In genomic region chr1:226654046-226654445, GRCh38 we compare ENCODE assay signal across 11 cellular contexts.
DNase-seq lines count a peak whose midpoint lies in the region; ATAC-seq, FAIRE-seq and TF ChIP-seq lines count a peak whose summit lies in the region.
"Had no signal": no experiment of that assay in that cellular context is flagged by ENCODE, and none has a peak within 500 bp of the region (broad histone marks: within the 10 kb centered on the region; RNA-seq: fewer than 3 reads in every experiment).

No MANE protein-coding gene starts in this region.

- CTCF ChIA-PET in GM12878 (lab: Yijun Ruan, JAX): interaction anchor here (1.0 to 2.5 kb wide), 16 partner anchors 8 to 174 kb away, joined by 3 to 12 read pairs (median 4); no protein-coding TSS in a partner anchor

- peaks cover 9% of the 10 kb centered on the region for H3K4me1 ChIP-seq in CD4-positive, CD25-positive, alpha-beta regulatory T cell (ENCODE audit: control insufficient read depth, insufficient read depth, low read length, poor library complexity, severe bottlenecking)
- H3K4me1 ChIP-seq in GM12878 (ENCODE audit: control insufficient read depth, insufficient read depth, low read length): peaks cover 47% of the 10 kb centered on the region
- H3K4me1 ChIP-seq in muscle layer of duodenum (ENCODE audit: control insufficient read depth in 1 of 2, insufficient read depth in 2 of 2, low read length in 2 of 2): peaks cover 41 to 69% of the 10 kb centered on the region in 2 donors

- RAD21 ChIA-PET in GM12878 (lab: Charles Lee; ENCODE audit: unreplicated experiment): interaction anchor here (1.0 to 2.9 kb wide), 13 partner anchors 9 to 229 kb away, joined by 3 to 17 read pairs (median 4); partner anchors contain the start of gene ITPKB

- peak overlapping the region in 3 of 4 donors; percentile 87 to 94 (median 91) for H3K4me3 Mint-ChIP-seq in CD4-positive, CD25-positive, alpha-beta regulatory T cell

- peaks cover 5% of the 10 kb centered on the region for H3K36me3 ChIP-seq in CD4-positive, CD25-positive, alpha-beta regulatory T cell (ENCODE audit: control insufficient read depth, insufficient read depth, low read length)
- H3K36me3 ChIP-seq in GM12878 (ENCODE audit: control insufficient read depth in 2 of 2, insufficient read depth in 2 of 2, low read length in 1 of 2): peaks cover 3 to 8% of the 10 kb centered on the region in 2 experiments; a peak in 3 of 4 replicates
- H3K36me3 ChIP-seq in muscle layer of duodenum (ENCODE audit: control insufficient read depth in 1 of 2, insufficient read depth in 2 of 2, low read length in 2 of 2): no peaks in the 10 kb centered on the region
- H3K36me3 ChIP-seq: pancreas, thoracic aorta had no signal

- TF ChIP-seq RAD21 in GM12878 (IDR thresholded peaks at IDR 0.05; ENCODE audit: insufficient read depth, low read depth, low read length): no peak

- no peak for TF ChIP-seq CTCF in GM12878 (IDR thresholded peaks at IDR 0.05 in 2 of 3, conservative IDR thresholded peaks at IDR 0.05 in 1 of 3; ENCODE audit: control insufficient read depth in 2 of 3, extremely low read depth in 1 of 3, insufficient read depth in 1 of 3, low read depth in 3 of 3, low read length in 3 of 3)

- peak overlapping the region in 1 of 3 donors; percentile 98 for H3K27ac Mint-ChIP-seq in CD4-positive, CD25-positive, alpha-beta regulatory T cell

- BruUV-seq in GM12878 (replicated peaks; lab: Mats Ljungman, UMichigan): no TSS peak

- TF ChIP-seq EP300 in GM12878 (IDR thresholded peaks at IDR 0.05; ENCODE audit: borderline replicate concordance in 1 of 2, control insufficient read depth in 1 of 2, low read depth in 2 of 2, low read length in 2 of 2): no peak

- peaks cover 4 to 62% (median 31%) of the 10 kb centered on the region in 4 donors for H3K4me1 Mint-ChIP-seq in CD4-positive, CD25-positive, alpha-beta regulatory T cell

- SMC1A ChIA-PET in GM12878 (lab: Charles Lee; ENCODE audit: uncharacterized antibody, unreplicated experiment): interaction anchor here (0.8 to 3.5 kb wide), 18 partner anchors 9 to 228 kb away, joined by 3 to 34 read pairs (median 6); partner anchors contain the start of gene ITPKB

- peak in 1 of 3 donors; percentile 42 for DNase-seq in CD4-positive, CD25-positive, alpha-beta regulatory T cell
- DNase-seq in HT1080 (ENCODE audit: low read depth) (peak; percentile 39), GM12878 (ENCODE audit: low read depth, low spot score) (no peak), NCI-H1092 treated with DMSO at 0.1 percent for 48 hours (lab: John Stamatoyannopoulos, UW) (no peak), NCI-H774 (lab: John Stamatoyannopoulos, UW) (no peak), NCI-H146 treated with DMSO at 0.1 percent for 48 hours (lab: John Stamatoyannopoulos, UW; ENCODE audit: unreplicated experiment) (no peak)
- DNase-seq in effector CD4-positive, alpha-beta T cell: no peak

- no peak overlapping the region for H3K27ac ChIP-seq in CD4-positive, CD25-positive, alpha-beta regulatory T cell (ENCODE audit: insufficient read depth, low read length, poor library complexity, severe bottlenecking)
- H3K27ac ChIP-seq in GM12878 (ENCODE audit: control insufficient read depth, insufficient read depth) (peak overlapping the region; percentile 68), muscle layer of duodenum (ENCODE audit: low read length) (peak overlapping the region; percentile 91)
- H3K27ac ChIP-seq: thoracic aorta had no signal

- H3K4me3 ChIP-seq in CD4-positive, CD25-positive, alpha-beta regulatory T cell (ENCODE audit: low read depth, low read length): peak overlapping the region; percentile 55
- 0 out of 2 replicates have a peak overlapping the region, but pooled peaks have one; percentile 40 for H3K4me3 ChIP-seq in GM12878
- no peak overlapping the region for H3K4me3 ChIP-seq in muscle layer of duodenum (ENCODE audit: low read depth in 1 of 2, low read length in 2 of 2)
- H3K4me3 ChIP-seq: pancreas, thoracic aorta had no signal

- no peaks in the 10 kb centered on the region for H3K27me3 ChIP-seq in CD4-positive, CD25-positive, alpha-beta regulatory T cell (ENCODE audit: control insufficient read depth, insufficient read depth, low read length)
- H3K27me3 ChIP-seq in GM12878 (replicated peaks in 1 of 2; ENCODE audit: control insufficient read depth in 2 of 2, insufficient read depth in 2 of 2, low read length in 1 of 2) (no peaks in the 10 kb centered on the region), muscle layer of duodenum (ENCODE audit: low read depth, low read length) (no peaks in the 10 kb centered on the region)
- H3K27me3 ChIP-seq: pancreas, Peyer's patch had no signal

- peak overlapping the region; percentile 89 for H3K4me2 ChIP-seq in GM12878 (ENCODE audit: control insufficient read depth, insufficient read depth)

- in situ Hi-C loops in GM12878 (cut with MboI): no loop called here

- H3K9me3 ChIP-seq in CD4-positive, CD25-positive, alpha-beta regulatory T cell (ENCODE audit: control insufficient read depth in 2 of 2, low read length in 2 of 2): no peaks in the 10 kb centered on the region
- H3K9me3 ChIP-seq in GM12878 (replicated peaks; ENCODE audit: control insufficient read depth, insufficient read depth, low read length): no peaks in the 10 kb centered on the region
- no peaks in the 10 kb centered on the region for H3K9me3 ChIP-seq in muscle layer of duodenum (ENCODE audit: control insufficient read depth in 1 of 2, low read length in 2 of 2)
- H3K9me3 ChIP-seq: pancreas, Peyer's patch, thoracic aorta had no signal

- H2AFZ ChIP-seq in GM12878 (ENCODE audit: control insufficient read depth, low read depth, low read length): no peak overlapping the region

- peak overlapping the region; percentile 60; the same call in 1 of the 2 replicates for H3K9ac ChIP-seq in GM12878 (ENCODE audit: control insufficient read depth, insufficient read depth, low read length)

- H3K79me2 ChIP-seq in GM12878 (ENCODE audit: control insufficient read depth, insufficient read depth, low read length): peaks cover 24% of the 10 kb centered on the region

- peaks cover 3% of the 10 kb centered on the region for H3K36me3 Mint-ChIP-seq in CD4-positive, CD25-positive, alpha-beta regulatory T cell

- H3K9me3 Mint-ChIP-seq in CD4-positive, CD25-positive, alpha-beta regulatory T cell: peaks cover 0 to 1% (median 0%) of the 10 kb centered on the region in 7 donors

- FAIRE-seq in GM12878 (lab: Jason Lieb, UNC): peak; percentile 31
- FAIRE-seq: pancreas had no signal

- 29% methylated on average over 7 of the region's 7 CpGs for WGBS in GM12878 (ENCODE audit: insufficient coverage, insufficient replicate concordance, low lambda C conversion rate, missing lambda C conversion rate)

- H4K20me1 ChIP-seq in GM12878 (ENCODE audit: control insufficient read depth, insufficient read depth): peaks cover 5% of the 10 kb centered on the region; the same call in 1 of the 2 replicates

- no peak for TF ChIP-seq POLR2A in GM12878 (IDR thresholded peaks at IDR 0.05; ENCODE audit: low read depth, low read length)

- no peaks in the 10 kb centered on the region for H3K27me3 Mint-ChIP-seq in CD4-positive, CD25-positive, alpha-beta regulatory T cell

- POLR2A ChIA-PET in GM12878 (lab: Charles Lee): interaction anchor here (0.6 to 1.7 kb wide), 14 partner anchors 8 to 704 kb away, joined by 3 to 9 read pairs (median 4); no protein-coding TSS in a partner anchor

- no peak for ATAC-seq in CD4-positive, CD25-positive, alpha-beta regulatory T cell (ENCODE audit: low read depth in 2 of 2)
- peak; percentile 8 for ATAC-seq in GM12878
- ATAC-seq: pancreas had no signal

- intact Hi-C loops in GM12878 (cut with micrococcal nuclease; ENCODE audit: unreplicated experiment): no loop called here

TF ChIP-seq in GM12878, 131 proteins besides CTCF, POLR2A, EP300 and RAD21:
- TF ChIP-seq CUX1 (IDR thresholded peaks at IDR 0.05; ENCODE audit: insufficient replicate concordance, low read depth, low read length): no peak
- TF ChIP-seq NR2F1 (conservative IDR thresholded peaks at IDR 0.05): no peak
- no peak for TF ChIP-seq PML (IDR thresholded peaks at IDR 0.05; ENCODE audit: low read length)
- TF ChIP-seq SPI1 (IDR thresholded peaks at IDR 0.05; ENCODE audit: borderline replicate concordance, insufficient read depth, low read depth, low read length): peak; percentile 13; the same call in 1 of the 2 replicates
- no peak for TF ChIP-seq BCL11A (IDR thresholded peaks at IDR 0.05; ENCODE audit: low read depth, low read length)
- TF ChIP-seq SREBF2 (IDR thresholded peaks at IDR 0.05; ENCODE audit: low read length): no peak

Comparison
In these comparisons a context has a peak if more than half of its experiments do, and no peak if none do; other contexts are left out.
1. H3K4me3 ChIP-seq: peak in CD4-positive, CD25-positive, alpha-beta regulatory T cell (single experiment) and GM12878 (single experiment); none in muscle layer of duodenum (0 of 2).